Comparison of ENCODE assay signal across 16 cellular contexts in genomic region chr14:21307641-21308040, GRCh38. TPM values are rescaled to one million over a fixed set of nuclear protein-coding genes. Genes with fewer than 3 reads are reported as not detected.
DNase-seq lines count a peak whose midpoint lies in the region; ATAC-seq and TF ChIP-seq lines count a peak whose summit lies in the region.
"Had no signal": no experiment of that assay in that cellular context is flagged by ENCODE, and none has a peak within 500 bp of the region (broad histone marks: within the 10 kb centered on the region; RNA-seq: fewer than 3 reads in every experiment).

No MANE protein-coding gene starts in this region.

- H3K27ac ChIP-seq in ACC112 (ENCODE audit: low read depth, low read length), result no peak overlapping the region
- H3K27ac ChIP-seq in left lung, result no peak overlapping the region
- H3K27ac ChIP-seq: ovary had no signal

- peaks cover 26% of the 10 kb centered on the region for H3K4me1 Mint-ChIP-seq in activated B cell treated with CpG ODN at 0.5 μM for 24 hours
- H3K4me1 Mint-ChIP-seq in mesothelial cell of epicardium, result peaks cover 25% of the 10 kb centered on the region

- H3K4me3 Mint-ChIP-seq in activated B cell treated with CpG ODN at 0.5 μM for 24 hours (peak overlapping the region; percentile 87), mesothelial cell of epicardium (peak overlapping the region; percentile 73)

- in situ Hi-C loops in GM13977 (cut with MboI; ENCODE audit: low pct_unique_long_range_greater_than_20kb, low sequenced_read_pairs, unreplicated experiment), result no loop called here

- TF ChIP-seq CTCF in GM13977 (IDR thresholded peaks at IDR 0.05; ENCODE audit: extremely low read depth, insufficient read depth, missing control alignments) (no peak), activated B cell treated with CpG ODN at 0.5 μM for 24 hours (IDR thresholded peaks at IDR 0.05) (no peak), mesothelial cell of epicardium (IDR thresholded peaks at IDR 0.05; ENCODE audit: unreplicated experiment) (no peak), left lung (IDR thresholded peaks at IDR 0.05) (no peak)

- H3K36me3 ChIP-seq in ACC112 (ENCODE audit: insufficient read depth, low read length) (no peaks in the 10 kb centered on the region), left lung (no peaks in the 10 kb centered on the region)
- H3K36me3 ChIP-seq: BE2C, ovary had no signal

- ATAC-seq in activated B cell treated with CpG ODN at 0.5 μM for 24 hours (ENCODE audit: low read depth) (peak; percentile 31), GM19452 (IDR thresholded peaks at IDR 0.05; ENCODE audit: unreplicated experiment) (no peak), left lung (no peak)

- H3K9me3 ChIP-seq in left lung, result no peaks in the 10 kb centered on the region
- H3K9me3 ChIP-seq: BE2C, ovary had no signal

- H2AFZ ChIP-seq in ACC112 (ENCODE audit: low read length, unreplicated experiment), result peak overlapping the region; percentile 25

- no peaks in the 10 kb centered on the region for H3K4me1 ChIP-seq in ACC112 (ENCODE audit: control insufficient read depth, insufficient read depth, low read length, unreplicated experiment)
- peaks cover 0 to 13% of the 10 kb centered on the region in 2 donors for H3K4me1 ChIP-seq in left lung

- peaks cover 23% of the 10 kb centered on the region; the same call in 1 of the 2 replicates for H3K27me3 ChIP-seq in ACC112 (ENCODE audit: insufficient read depth, low read length)
- peaks cover 0 to under 1% of the 10 kb centered on the region in 2 donors for H3K27me3 ChIP-seq in left lung
- H3K27me3 ChIP-seq: BE2C, ovary had no signal

- intact Hi-C loops in activated B cell treated with CpG ODN at 0.5 μM for 24 hours (cut with micrococcal nuclease), result loop anchor here (1.0 to 10.0 kb wide), 10 partner anchors 7 to 1995 kb away; partner anchors contain the start of genes CHD8, DAD1, HNRNPC and PPP1R3E
- intact Hi-C loops in left lung (cut with DNase I), result no loop called here

- H3K27ac Mint-ChIP-seq in activated B cell treated with CpG ODN at 0.5 μM for 24 hours (peak overlapping the region; percentile 93), mesothelial cell of epicardium (peak overlapping the region; percentile 97)

- H3K36me3 Mint-ChIP-seq in activated B cell treated with CpG ODN at 0.5 μM for 24 hours (ENCODE audit: low read depth) (no peaks in the 10 kb centered on the region), mesothelial cell of epicardium (no peaks in the 10 kb centered on the region)
- H3K36me3 Mint-ChIP-seq: stimulated activated effector memory CD8-positive, alpha-beta T cell treated with anti-CD3 and anti-CD28 coated beads, Interleukin-12 subunit alpha, Interleukin-12 subunit beta, amount 100 ng/mL, for 72 hours had no signal

- POLR2A ChIA-PET in activated B cell treated with CpG ODN at 0.5 μM for 24 hours (lab: Charles Lee), result interaction anchor here (0.6 to 3.3 kb wide), 11 partner anchors 10 to 77 kb away, joined by 3 to 31 read pairs (median 5); partner anchors contain the start of genes HNRNPC and SUPT16H

- H3K4me3 ChIP-seq in ACC112 (ENCODE audit: low read depth, low read length) (no peak overlapping the region), left lung (no peak overlapping the region)

- H3K9me3 Mint-ChIP-seq in activated B cell treated with CpG ODN at 0.5 μM for 24 hours, result no peaks in the 10 kb centered on the region
- H3K9me3 Mint-ChIP-seq in mesothelial cell of epicardium, result no peaks in the 10 kb centered on the region
- H3K9me3 Mint-ChIP-seq: stimulated activated effector memory CD8-positive, alpha-beta T cell treated with anti-CD3 and anti-CD28 coated beads, Interleukin-12 subunit alpha, Interleukin-12 subunit beta, amount 100 ng/mL, for 72 hours had no signal

- CTCF ChIA-PET in activated B cell treated with CpG ODN at 0.5 μM for 24 hours (lab: Charles Lee), result no interaction called here

- no peaks in the 10 kb centered on the region for H3K79me2 ChIP-seq in ACC112 (ENCODE audit: control insufficient read depth, insufficient read depth, low read length, unreplicated experiment)

- DNase-seq in GM13977 (ENCODE audit: low spot score), result peak; percentile 43
- no peak for DNase-seq in activated B cell treated with CpG ODN at 0.5 μM for 24 hours
- DNase-seq in mesothelial cell of epicardium (ENCODE audit: low spot score in 2 of 2, unreplicated experiment in 2 of 2), result no peak
- DNase-seq in SHP77 (lab: John Stamatoyannopoulos, UW), result no peak
- DNase-seq in anterior cingulate cortex (lab: John Stamatoyannopoulos, UW), result no peak
- DNase-seq in left lung, result no peak
- DNase-seq: aorta; BE2C; GDM1; NCI-H226; ovary; stimulated activated CD4-positive, alpha-beta T cell treated with anti-CD3 and anti-CD28 coated beads, Interleukin-2, amount 100 ng/mL, for 24 hours had no signal

- H3K27me3 Mint-ChIP-seq in activated B cell treated with CpG ODN at 0.5 μM for 24 hours (no peaks in the 10 kb centered on the region), mesothelial cell of epicardium (ENCODE audit: low read depth) (no peaks in the 10 kb centered on the region)

RNA-seq across cellular contexts. Expression of gene RPGRIP1, which starts 27.8 kb away (rescaled TPM):
- total RNA-seq in activated B cell treated with CpG ODN at 0.5 μM for 24 hours, result not detected in 2 replicates
- total RNA-seq in mesothelial cell of epicardium, result 0.29 to 0.35 TPM (median 0.29 TPM) in 3 replicates
- total RNA-seq in left lung, result 1 to 10 TPM in 1 of 2 donors, under 1 TPM in 1; 0.41 to 1.3 TPM
- total RNA-seq: glomerular endothelial cell had no signal

RNA-seq across cellular contexts. Expression of gene HNRNPC, which starts 38.4 kb away (rescaled TPM):
- total RNA-seq in activated B cell treated with CpG ODN at 0.5 μM for 24 hours, result 653 and 683 TPM in 2 replicates
- total RNA-seq in mesothelial cell of epicardium, result 669 to 698 TPM (median 675 TPM) in 3 replicates
- 100 to 1,000 TPM; 377 to 427 TPM for total RNA-seq in left lung
